ENCODE assay signal across 8 cellular contexts in the genomic region with DNA sequence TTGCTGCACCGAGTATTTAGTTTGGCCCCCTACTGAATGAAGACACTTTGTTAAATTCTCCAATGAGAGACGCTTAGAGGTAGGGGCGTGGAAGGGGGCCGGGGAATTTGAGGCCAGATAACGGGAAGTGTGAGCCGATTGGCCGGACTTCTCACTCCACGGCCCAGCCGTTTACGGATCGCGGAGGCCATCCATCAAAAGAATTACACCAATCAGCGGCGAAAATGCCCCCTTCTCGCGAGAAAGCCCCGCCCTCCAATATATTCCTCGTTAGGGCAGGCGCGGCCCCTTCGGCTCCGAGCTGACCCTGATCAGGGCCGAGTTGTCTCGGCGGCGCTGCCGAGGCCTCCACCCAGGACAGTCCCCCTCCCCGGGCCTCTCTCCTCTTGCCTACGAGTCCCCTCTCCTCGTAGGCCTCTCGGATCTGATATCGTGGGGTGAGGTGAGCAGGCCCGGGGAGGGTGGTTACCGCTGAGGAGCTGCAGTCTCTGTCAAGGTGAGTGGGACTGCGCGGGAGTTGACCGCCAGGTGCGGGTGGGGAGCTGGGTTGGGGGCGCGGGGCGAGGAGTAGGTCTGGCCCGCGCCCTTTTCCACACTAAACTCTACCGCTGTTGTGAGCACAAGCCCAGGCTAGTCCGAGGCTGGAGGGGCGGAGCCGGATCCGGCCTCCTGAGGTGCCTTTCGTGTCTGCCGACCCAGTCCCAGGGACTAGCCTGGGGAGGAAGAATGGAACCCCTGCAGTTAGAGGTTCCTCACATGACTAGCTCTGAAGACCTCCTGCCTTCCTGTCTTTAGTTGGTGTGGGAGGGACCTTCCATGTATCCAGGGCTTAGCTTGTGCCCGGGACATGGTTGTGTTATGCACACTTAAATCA. TPM values are rescaled to one million over a fixed set of nuclear protein-coding genes. Genes with fewer than 3 reads are reported as not detected.
DNase-seq lines count a peak whose midpoint lies in the region; ATAC-seq and FAIRE-seq lines count a peak whose summit lies in the region.

CCNG1 (plus strand) TSS at position 287 of the 874 bp plus-strand sequence. CDS start 1,662 bp downstream, outside the sequence.

- intact Hi-C loops in aorta (cut with DNase I), result loop anchor here in 1 of 2 donors (2.0 kb wide), 1 partner anchor 67 kb away; the partner anchor contains the start of gene MAT2B

- H3K4me1 ChIP-seq in rectal smooth muscle tissue (ENCODE audit: control insufficient read depth, insufficient read depth, low read length), result peaks cover 9% of the 10 kb centered on the region
- H3K4me1 ChIP-seq in aorta (ENCODE audit: control insufficient read depth in 1 of 2, insufficient read depth in 2 of 2, low read length in 2 of 2), result peaks cover 6% of the 10 kb centered on the region in 2 donors

- H3K4me3 ChIP-seq in rectal smooth muscle tissue (ENCODE audit: low read length) (peak within 1 kb of the TSS; percentile 91), aorta (ENCODE audit: low read length in 2 of 2) (peak within 1 kb of the TSS; percentile 62 to 93)

- H3K36me3 ChIP-seq in rectal smooth muscle tissue (ENCODE audit: control insufficient read depth, insufficient read depth, low read length) (peaks cover 4% of the 10 kb centered on the region), aorta (ENCODE audit: control insufficient read depth in 1 of 2, insufficient read depth in 2 of 2, low read length in 1 of 2) (no peaks in the 10 kb centered on the region)

- peak within 1 kb of the TSS; percentile 81 for H3K9ac ChIP-seq in rectal smooth muscle tissue (ENCODE audit: low read length)

- peak within 1 kb of the TSS; percentile 87 for H3K27ac ChIP-seq in rectal smooth muscle tissue (ENCODE audit: low read depth, low read length)
- H3K27ac ChIP-seq in aorta (ENCODE audit: low read depth in 1 of 2, low read length in 2 of 2), result peak within 1 kb of the TSS; percentile 44 to 53

- WGBS in aorta, 2 donors, result 1% methylated on average over 51 of the region's 51 CpGs

- peak; percentile 83 for DNase-seq in GM18507 (ENCODE audit: extremely low spot score, insufficient read length, low read depth)
- DNase-seq in NCI-H2029 (lab: John Stamatoyannopoulos, UW), result peak; percentile 95
- peak; percentile 93 for DNase-seq in T1000 (lab: John Stamatoyannopoulos, UW)
- DNase-seq in astrocyte of the hippocampus (ENCODE audit: low read depth, low spot score), result peak; percentile 98
- peak; percentile 92 for DNase-seq in hepatic stellate cell (ENCODE audit: low spot score)
- peak; percentile 96 for DNase-seq in aorta

- H3K27me3 ChIP-seq in rectal smooth muscle tissue (ENCODE audit: control insufficient read depth, insufficient read depth, low read length) (no peaks in the 10 kb centered on the region), aorta (ENCODE audit: control insufficient read depth in 1 of 2, insufficient read depth in 2 of 2, low read length in 1 of 2) (no peaks in the 10 kb centered on the region)

- FAIRE-seq in GM18507 (lab: Jason Lieb, UNC), result peak; percentile 99

- ATAC-seq in HG02973 (IDR thresholded peaks at IDR 0.05; ENCODE audit: unreplicated experiment) (peak; percentile 95), aorta (ENCODE audit: low FRiP score) (peak; percentile 98)

- H3K9me3 ChIP-seq in aorta (ENCODE audit: control insufficient read depth, low read length), result no peaks in the 10 kb centered on the region

RNA-seq across cellular contexts. Expression of gene CCNG1, which starts in this region (rescaled TPM):
- total RNA-seq in aorta, result 100 to 1,000 TPM; 101 to 108 TPM
- polyA plus RNA-seq in aorta, result 100 to 1,000 TPM in 1 of 2 donors, 10 to 100 TPM in 1; 68.4 to 185 TPM

Comparison
In these comparisons a context has a peak if more than half of its experiments do, and no peak if none do; other contexts are left out.
1. Peak in every context shown above with its lines: DNase-seq, ATAC-seq, H3K4me3 ChIP-seq and H3K27ac ChIP-seq.